ENCODE assay signal across 9 cellular contexts in the genomic region with DNA sequence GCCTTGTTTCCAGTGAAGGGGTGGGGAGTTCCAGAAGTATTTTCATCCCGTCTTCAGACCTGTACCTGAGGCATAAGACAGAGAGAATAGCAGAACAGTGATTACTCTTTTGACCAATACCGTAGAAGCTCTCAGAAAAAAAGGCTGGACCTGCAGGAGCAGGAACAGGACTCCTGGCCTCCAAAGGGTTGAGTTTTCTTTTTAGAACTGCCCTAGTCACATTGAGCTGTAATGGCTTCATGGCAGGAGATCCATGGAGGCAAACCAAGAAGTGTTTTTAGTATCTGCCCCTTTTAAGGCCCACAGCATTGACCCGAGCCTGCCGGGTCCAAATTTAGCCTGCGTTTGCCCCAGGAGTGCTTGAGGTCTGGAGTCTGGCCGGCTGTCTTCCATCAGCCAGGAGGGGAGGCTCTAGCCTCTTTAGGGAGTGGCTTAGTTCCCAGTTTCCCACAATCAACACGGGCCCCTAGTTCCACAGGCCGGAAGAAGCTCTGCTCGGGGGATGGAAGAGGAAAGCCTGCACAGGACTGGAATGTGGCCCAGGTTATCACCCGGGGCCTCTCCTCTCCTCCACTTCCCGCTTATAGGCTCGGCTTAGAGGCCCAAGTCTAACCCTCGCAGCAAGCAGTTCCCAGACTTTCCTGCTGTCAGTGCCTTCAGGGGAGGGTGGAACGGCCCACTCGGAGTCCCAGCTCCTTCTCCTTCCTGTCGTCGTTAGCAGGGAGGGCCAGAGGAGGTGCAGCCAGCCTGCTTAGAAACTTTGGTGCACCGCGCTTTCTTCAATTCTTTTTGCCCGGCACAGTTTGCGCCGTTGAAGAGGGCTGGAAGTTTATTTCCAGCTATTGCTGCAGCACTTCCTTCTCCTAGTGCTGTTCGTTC.
A peak's percentile ranks its signal among the peaks of the same experiment; 100 is the strongest.
DNase-seq lines count a peak whose midpoint lies in the region; ATAC-seq, FAIRE-seq and TF ChIP-seq lines count a peak whose summit lies in the region.
"Had no signal": no experiment of that assay in that cellular context is flagged by ENCODE, and none has a peak within 500 bp of the region (broad histone marks: within the 10 kb centered on the region; RNA-seq: fewer than 3 reads in every experiment).

No MANE protein-coding gene starts in this region.

- peak overlapping the region; percentile 69; the same call in 1 of the 2 replicates for H4K91ac ChIP-seq in IMR-90 (ENCODE audit: insufficient read depth, low read depth, low read length)

- POLR2A ChIA-PET in IMR-90 (lab: Charles Lee; ENCODE audit: unreplicated experiment): interaction anchor here (0.9 kb wide), 1 partner anchor 15 kb away, joined by 3 read pairs; no protein-coding TSS in a partner anchor

- H3K27ac ChIP-seq in IMR-90 (ENCODE audit: insufficient read depth, low read length) (peak overlapping the region; percentile 97), caudate nucleus (ENCODE audit: low read depth, low read length) (peak overlapping the region; percentile 46), subcutaneous abdominal adipose tissue (ENCODE audit: low read depth, low read length) (peak overlapping the region; percentile 86)
- H3K27ac ChIP-seq: PC-9 had no signal

- ATAC-seq in IMR-90 (ENCODE audit: low read depth) (peak; percentile 50), left lobe of liver (peak; percentile 29)

- peak overlapping the region; percentile 92 for H3K23ac ChIP-seq in IMR-90 (ENCODE audit: low read depth, low read length)

- TF ChIP-seq POLR2A in IMR-90 (IDR thresholded peaks at IDR 0.05; ENCODE audit: low read depth, low read length): no peak; the same call in none of the 2 replicates
- TF ChIP-seq POLR2A in GM12891 (IDR thresholded peaks at IDR 0.05; ENCODE audit: low read depth, low read length): no peak

- TF ChIP-seq RAD21 in IMR-90 (IDR thresholded peaks at IDR 0.05; ENCODE audit: low read length): no peak

- dilution Hi-C loops in IMR-90 (cut with HindIII; ENCODE audit: low sequenced_read_pairs, unreplicated experiment): no loop called here

- H3K56ac ChIP-seq in IMR-90 (ENCODE audit: extremely low read depth, insufficient read depth, low read length): peak overlapping the region; percentile 54

- peak overlapping the region; percentile 77 for H2BK5ac ChIP-seq in IMR-90 (ENCODE audit: low read depth, low read length, poor library complexity, severe bottlenecking)

- H4K5ac ChIP-seq in IMR-90 (ENCODE audit: low read depth, low read length): peak overlapping the region; percentile 16

- CTCF ChIA-PET in IMR-90 (lab: Yijun Ruan, JAX): no interaction called here

- peak overlapping the region; percentile 82 for H3K4ac ChIP-seq in IMR-90 (ENCODE audit: low read depth, low read length)

- intact Hi-C loops in IMR-90 (cut with micrococcal nuclease): no loop called here

- peak overlapping the region; percentile 36 for H2BK20ac ChIP-seq in IMR-90 (ENCODE audit: low read depth, low read length)

- FAIRE-seq in GM12891 (lab: Jason Lieb, UNC): no peak

- H3K9me3 ChIP-seq in IMR-90 (ENCODE audit: control insufficient read depth, insufficient read depth, low read length): no peaks in the 10 kb centered on the region
- no peaks in the 10 kb centered on the region for H3K9me3 ChIP-seq in subcutaneous abdominal adipose tissue (ENCODE audit: control insufficient read depth in 5 of 5, low read length in 5 of 5)

- TF ChIP-seq CTCF in IMR-90 (conservative IDR thresholded peaks at IDR 0.05; ENCODE audit: low read depth, low read length): no peak

- peak overlapping the region; percentile 31; the same call in 1 of the 3 replicates for H2BK15ac ChIP-seq in IMR-90 (ENCODE audit: low read depth, low read length)

- H3K4me2 ChIP-seq in IMR-90 (ENCODE audit: low read depth, low read length): peak overlapping the region; percentile 79
- H3K4me2 ChIP-seq: PC-9 had no signal

- BruUV-seq in IMR-90 (replicated peaks; lab: Mats Ljungman, UMichigan): no TSS peak

- WGBS in IMR-90 (ENCODE audit: extremely low coverage in 2 of 2, insufficient read length in 1 of 2), 2 experiments: 13% methylated on average over 4 of the region's 23 CpGs; no CpG with 5 or more reads in 1 of the 2 experiments

- H2AK9ac ChIP-seq in IMR-90 (replicated peaks; ENCODE audit: low read depth, low read length, poor library complexity): peak overlapping the region; percentile 74

- peak overlapping the region; percentile 69 for H2BK120ac ChIP-seq in IMR-90 (ENCODE audit: low read depth, low read length)

- peaks cover 23 to 94% of the 10 kb centered on the region in 2 experiments for H3K79me1 ChIP-seq in IMR-90 (ENCODE audit: low read depth in 1 of 2, low read length in 2 of 2)

- H3K4me1 ChIP-seq in IMR-90 (ENCODE audit: control insufficient read depth, insufficient read depth, low read length) (peaks cover 59% of the 10 kb centered on the region), subcutaneous abdominal adipose tissue (ENCODE audit: control insufficient read depth in 5 of 5, insufficient read depth in 5 of 5, low read length in 5 of 5) (peaks cover 14 to 88% (median 60%) of the 10 kb centered on the region in 5 donors)

- peaks cover 61% of the 10 kb centered on the region for H3K9me1 ChIP-seq in IMR-90 (ENCODE audit: insufficient read depth, low read length)

- peak overlapping the region; percentile 66 for H2AFZ ChIP-seq in IMR-90 (replicated peaks; ENCODE audit: low read length, poor library complexity)
- H2AFZ ChIP-seq: PC-9 had no signal

- H3K14ac ChIP-seq in IMR-90 (replicated peaks; ENCODE audit: low read depth, low read length): peak overlapping the region; percentile 92

- H3K4me3 ChIP-seq in IMR-90 (ENCODE audit: insufficient read depth, low read depth, low read length) (peak overlapping the region; percentile 6), subcutaneous abdominal adipose tissue (ENCODE audit: low read depth in 1 of 5, low read length in 5 of 5) (peak overlapping the region in 4 of 5 donors; percentile 22 to 49 (median 40))
- H3K4me3 ChIP-seq: PC-9 had no signal

- H4K20me1 ChIP-seq in IMR-90 (ENCODE audit: insufficient read depth, low read length): peaks cover 97% of the 10 kb centered on the region

- in situ Hi-C loops in IMR-90 (cut with MboI; ENCODE audit: low sequenced_read_pairs): no loop called here

- H3K9ac ChIP-seq in IMR-90 (ENCODE audit: low read depth, low read length): peak overlapping the region; percentile 87
- H3K9ac ChIP-seq in subcutaneous abdominal adipose tissue (ENCODE audit: low read length in 5 of 5): peak overlapping the region; percentile 12 to 66 (median 52)

- H3K36me3 ChIP-seq in IMR-90 (ENCODE audit: control insufficient read depth, insufficient read depth, low read length) (peaks cover 3% of the 10 kb centered on the region; the same call in 1 of the 2 replicates), subcutaneous abdominal adipose tissue (ENCODE audit: control insufficient read depth in 5 of 5, insufficient read depth in 5 of 5, low read length in 5 of 5) (no peaks in the 10 kb centered on the region)

- peak overlapping the region; percentile 44 to 83 for H4K8ac ChIP-seq in IMR-90 (ENCODE audit: low read depth in 2 of 2, low read length in 2 of 2)

- H2AK5ac ChIP-seq in IMR-90 (ENCODE audit: low read depth, low read length): peak overlapping the region; percentile 55; the same call in 1 of the 2 replicates

- DNase-seq in IMR-90 (peak; percentile 89), caudate nucleus (lab: John Stamatoyannopoulos, UW) (no peak), left lobe of liver (ENCODE audit: low spot score) (peak; percentile 54), SKM-1 (lab: John Stamatoyannopoulos, UW; ENCODE audit: unreplicated experiment) (no peak), C1 segment of cervical spinal cord (lab: John Stamatoyannopoulos, UW) (no peak), NCI-H1417 (lab: John Stamatoyannopoulos, UW) (no peak), GM12891 (ENCODE audit: insufficient read length, low spot score) (no peak)
- DNase-seq: PC-9 had no signal

- H3K18ac ChIP-seq in IMR-90 (ENCODE audit: low read depth, low read length): peak overlapping the region; percentile 49

- H3K27me3 ChIP-seq in IMR-90 (ENCODE audit: control insufficient read depth, insufficient read depth, low read length): no peaks in the 10 kb centered on the region
- H3K27me3 ChIP-seq in subcutaneous abdominal adipose tissue (ENCODE audit: control insufficient read depth in 5 of 5, insufficient read depth in 4 of 5, low read length in 5 of 5): no peaks in the 10 kb centered on the region

TF ChIP-seq in IMR-90, 13 proteins besides CTCF, POLR2A, EP300 and RAD21 (continues in another document):
- TF ChIP-seq MAFK (IDR thresholded peaks at IDR 0.05; ENCODE audit: low read depth, low read length) (no peak), CHD1 (IDR thresholded peaks at IDR 0.05; ENCODE audit: low read depth, low read length) (no peak), CEBPB (IDR thresholded peaks at IDR 0.05; ENCODE audit: low read depth, low read length) (no peak), SMC3 (IDR thresholded peaks at IDR 0.05; ENCODE audit: low read depth, low read length) (no peak), RCOR1 (IDR thresholded peaks at IDR 0.05; ENCODE audit: insufficient replicate concordance, low read length) (no peak), MXI1 (IDR thresholded peaks at IDR 0.05; ENCODE audit: borderline replicate concordance, low read depth, low read length) (no peak)
- TF ChIP-seq, protein P1, sequence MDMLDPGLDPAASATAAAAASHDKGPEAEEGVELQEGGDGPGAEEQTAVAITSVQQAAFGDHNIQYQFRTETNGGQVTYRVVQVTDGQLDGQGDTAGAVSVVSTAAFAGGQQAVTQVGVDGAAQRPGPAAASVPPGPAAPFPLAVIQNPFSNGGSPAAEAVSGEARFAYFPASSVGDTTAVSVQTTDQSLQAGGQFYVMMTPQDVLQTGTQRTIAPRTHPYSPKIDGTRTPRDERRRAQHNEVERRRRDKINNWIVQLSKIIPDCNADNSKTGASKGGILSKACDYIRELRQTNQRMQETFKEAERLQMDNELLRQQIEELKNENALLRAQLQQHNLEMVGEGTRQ (IDR thresholded peaks at IDR 0.05; ENCODE audit: low read depth, low read length): no peak

TF ChIP-seq in GM12891, 5 proteins besides CTCF, POLR2A, EP300 and RAD21:
- TF ChIP-seq SPI1 (IDR thresholded peaks at IDR 0.05; ENCODE audit: low read depth, low read length): no peak
- no peak for TF ChIP-seq PAX5 (IDR thresholded peaks at IDR 0.05; ENCODE audit: insufficient read depth, low read length, severe bottlenecking)
- TF ChIP-seq POLR2AphosphoS5 (IDR thresholded peaks at IDR 0.05; ENCODE audit: low read depth, low read length): no peak
- no peak for TF ChIP-seq POU2F2 (IDR thresholded peaks at IDR 0.05; ENCODE audit: low read depth, low read length)
- no peak for TF ChIP-seq TAF1 (IDR thresholded peaks at IDR 0.05; ENCODE audit: low read depth, low read length)

Comparison
In these comparisons a context has a peak if more than half of its experiments do, and no peak if none do; other contexts are left out.
1. DNase-seq: peak in IMR-90 (single experiment) and left lobe of liver (single experiment); none in caudate nucleus (0 of 61), SKM-1 (single experiment), C1 segment of cervical spinal cord (0 of 14), NCI-H1417 (0 of 3) and GM12891 (single experiment).
2. H3K27ac ChIP-seq: peak in every context shown above with its lines; median percentile 97 in IMR-90; 86 in subcutaneous abdominal adipose tissue; 46 in caudate nucleus.